In genomic region chr1:173714759-173715537, GRCh38 we compare ENCODE assay signal across 1 cellular context.
TF ChIP-seq lines count a peak whose summit lies in the region.

Gene KLHL20, plus strand, starts transcription at chr1:173714981. Its CDS starts 1,063 bp downstream, at chr1:173716044.

TF ChIP-seq in K562, 482 proteins besides CTCF, POLR2A, EP300 and RAD21 (continued from another document and continues in another):
- no peak for TF ChIP-seq ZNF280B (CRISPR knock-in tag; IDR thresholded peaks at IDR 0.05)
- TF ChIP-seq FIP1L1 (IDR thresholded peaks at IDR 0.05; ENCODE audit: low read depth, low read length, poor library complexity, severe bottlenecking): no peak
- TF ChIP-seq BRD4 (IDR thresholded peaks at IDR 0.05): peak; percentile 95; the same call in 1 of the 2 replicates
- peak; percentile 89 for TF ChIP-seq CTBP1 (IDR thresholded peaks at IDR 0.05; ENCODE audit: borderline replicate concordance)
- peak; percentile 37; the same call in 1 of the 2 replicates for TF ChIP-seq CREB1 (IDR thresholded peaks at IDR 0.05)
- peak; percentile 65 for TF ChIP-seq CREB1 (CRISPR knock-in tag; IDR thresholded peaks at IDR 0.05)
- peak; percentile 72 to 91 for TF ChIP-seq MAZ (CRISPR knock-in tag; conservative IDR thresholded peaks at IDR 0.05 in 1 of 2, IDR thresholded peaks at IDR 0.05 in 1 of 2)
- peak; percentile 100 for TF ChIP-seq GABPB1 (CRISPR knock-in tag; IDR thresholded peaks at IDR 0.05)
- TF ChIP-seq THRB (CRISPR knock-in tag; conservative IDR thresholded peaks at IDR 0.05): 0 out of 2 replicates have a peak, but pooled peaks have one; percentile 57
- TF ChIP-seq KDM4B (IDR thresholded peaks at IDR 0.05; ENCODE audit: borderline replicate concordance in 2 of 2, low read depth in 1 of 2): peak in 1 of 2 experiments; percentile 86; a peak in 2 of 4 replicates
- TF ChIP-seq FOXA1 (IDR thresholded peaks at IDR 0.05; ENCODE audit: borderline replicate concordance): no peak
- peak; percentile 57 for TF ChIP-seq CCNT2 (IDR thresholded peaks at IDR 0.05; ENCODE audit: borderline replicate concordance, extremely low read depth, insufficient read length, low read depth, low read length)
- no peak; the same call in 1 of the 2 replicates for TF ChIP-seq CHD2 (IDR thresholded peaks at IDR 0.05; ENCODE audit: low read depth, low read length)
- peak; percentile 98 for TF ChIP-seq TAF9B (IDR thresholded peaks at IDR 0.05; ENCODE audit: partially characterized antibody)
- no peak for TF ChIP-seq RFX5 (IDR thresholded peaks at IDR 0.05; ENCODE audit: low read depth, low read length)
- TF ChIP-seq MEIS2 (IDR thresholded peaks at IDR 0.05; ENCODE audit: partially characterized antibody): peak; percentile 49
- peak; percentile 99 for TF ChIP-seq SUPT5H (IDR thresholded peaks at IDR 0.05)
- no peak; the same call in 1 of the 2 replicates for TF ChIP-seq TSHZ1 (CRISPR knock-in tag; IDR thresholded peaks at IDR 0.05)
- no peak for TF ChIP-seq HIVEP1 (CRISPR knock-in tag; IDR thresholded peaks at IDR 0.05)
- no peak for TF ChIP-seq ZNF740 (CRISPR knock-in tag; IDR thresholded peaks at IDR 0.05)
- no peak; a peak in 1 of 4 replicates for TF ChIP-seq ZNF740 (tag; IDR thresholded peaks at IDR 0.05)
- TF ChIP-seq ZFP36 (IDR thresholded peaks at IDR 0.05; ENCODE audit: low read depth, low read length, partially characterized antibody): peak; percentile 45
- TF ChIP-seq NR3C1 (CRISPR knock-in tag; IDR thresholded peaks at IDR 0.05): no peak
- TF ChIP-seq TEAD1 (CRISPR knock-in tag; IDR thresholded peaks at IDR 0.05): peak; percentile 40 to 72; a peak in 3 of 4 replicates
- TF ChIP-seq ZNF639 (CRISPR knock-in tag; conservative IDR thresholded peaks at IDR 0.05 in 1 of 2, IDR thresholded peaks at IDR 0.05 in 1 of 2): peak in 1 of 2 experiments; percentile 58; a peak in 1 of 4 replicates
- peak; percentile 66; the same call in 1 of the 2 replicates for TF ChIP-seq VEZF1 (CRISPR knock-in tag; IDR thresholded peaks at IDR 0.05)
- TF ChIP-seq NEUROD1 (IDR thresholded peaks at IDR 0.05; ENCODE audit: borderline replicate concordance, low read depth, low read length, partially characterized antibody): peak; percentile 85
- no peak for TF ChIP-seq MEF2A (IDR thresholded peaks at IDR 0.05; ENCODE audit: control insufficient read depth, low read depth, low read length)
- TF ChIP-seq TCF7L2 (IDR thresholded peaks at IDR 0.05; ENCODE audit: low read depth, low read length): 0 out of 2 replicates have a peak, but pooled peaks have one; percentile 44
- TF ChIP-seq ETV5 (CRISPR knock-in tag; IDR thresholded peaks at IDR 0.05; ENCODE audit: low read depth): peak; percentile 85; the same call in 1 of the 2 replicates
- peak; percentile 33; the same call in 1 of the 2 replicates for TF ChIP-seq DNMT1 (IDR thresholded peaks at IDR 0.05)
- TF ChIP-seq ZBTB1 (CRISPR knock-in tag; IDR thresholded peaks at IDR 0.05; ENCODE audit: borderline replicate concordance, low read depth): no peak
- TF ChIP-seq, protein P1, sequence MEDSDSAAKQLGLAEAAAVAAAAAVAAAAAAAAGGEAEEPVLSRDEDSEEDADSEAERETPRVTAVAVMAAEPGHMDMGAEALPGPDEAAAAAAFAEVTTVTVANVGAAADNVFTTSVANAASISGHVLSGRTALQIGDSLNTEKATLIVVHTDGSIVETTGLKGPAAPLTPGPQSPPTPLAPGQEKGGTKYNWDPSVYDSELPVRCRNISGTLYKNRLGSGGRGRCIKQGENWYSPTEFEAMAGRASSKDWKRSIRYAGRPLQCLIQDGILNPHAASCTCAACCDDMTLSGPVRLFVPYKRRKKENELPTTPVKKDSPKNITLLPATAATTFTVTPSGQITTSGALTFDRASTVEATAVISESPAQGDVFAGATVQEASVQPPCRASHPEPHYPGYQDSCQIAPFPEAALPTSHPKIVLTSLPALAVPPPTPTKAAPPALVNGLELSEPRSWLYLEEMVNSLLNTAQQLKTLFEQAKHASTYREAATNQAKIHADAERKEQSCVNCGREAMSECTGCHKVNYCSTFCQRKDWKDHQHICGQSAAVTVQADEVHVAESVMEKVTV (CRISPR knock-in tag; IDR thresholded peaks at IDR 0.05): peak; percentile 43; the same call in 1 of the 2 replicates
- peak; percentile 68 for TF ChIP-seq BRD9 (IDR thresholded peaks at IDR 0.05; ENCODE audit: low read depth, partially characterized antibody)
- 0 out of 2 replicates have a peak, but pooled peaks have one; percentile 32 for TF ChIP-seq IFI16 (CRISPR knock-in tag; IDR thresholded peaks at IDR 0.05)
- TF ChIP-seq THAP7 (CRISPR knock-in tag; IDR thresholded peaks at IDR 0.05): 0 out of 2 replicates have a peak, but pooled peaks have one; percentile 25
- TF ChIP-seq PHF8 (IDR thresholded peaks at IDR 0.05; ENCODE audit: borderline replicate concordance, low read length): peak; percentile 100
- TF ChIP-seq, protein P2, sequence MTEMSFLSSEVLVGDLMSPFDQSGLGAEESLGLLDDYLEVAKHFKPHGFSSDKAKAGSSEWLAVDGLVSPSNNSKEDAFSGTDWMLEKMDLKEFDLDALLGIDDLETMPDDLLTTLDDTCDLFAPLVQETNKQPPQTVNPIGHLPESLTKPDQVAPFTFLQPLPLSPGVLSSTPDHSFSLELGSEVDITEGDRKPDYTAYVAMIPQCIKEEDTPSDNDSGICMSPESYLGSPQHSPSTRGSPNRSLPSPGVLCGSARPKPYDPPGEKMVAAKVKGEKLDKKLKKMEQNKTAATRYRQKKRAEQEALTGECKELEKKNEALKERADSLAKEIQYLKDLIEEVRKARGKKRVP (CRISPR knock-in tag; IDR thresholded peaks at IDR 0.05): peak; percentile 65; the same call in 1 of the 2 replicates
- TF ChIP-seq ZEB2 (IDR thresholded peaks at IDR 0.05): peak; percentile 99
- peak; percentile 97 for TF ChIP-seq ZC3H11A (IDR thresholded peaks at IDR 0.05; ENCODE audit: low read depth, low read length)
- TF ChIP-seq POLR2B (IDR thresholded peaks at IDR 0.05; ENCODE audit: low read depth, partially characterized antibody): peak; percentile 98
- TF ChIP-seq POLR3G (IDR thresholded peaks at IDR 0.05; ENCODE audit: extremely low read depth, insufficient read length, insufficient replicate concordance): no peak
